Comparison of ENCODE assay signal across 1 cellular context in the genomic region with DNA sequence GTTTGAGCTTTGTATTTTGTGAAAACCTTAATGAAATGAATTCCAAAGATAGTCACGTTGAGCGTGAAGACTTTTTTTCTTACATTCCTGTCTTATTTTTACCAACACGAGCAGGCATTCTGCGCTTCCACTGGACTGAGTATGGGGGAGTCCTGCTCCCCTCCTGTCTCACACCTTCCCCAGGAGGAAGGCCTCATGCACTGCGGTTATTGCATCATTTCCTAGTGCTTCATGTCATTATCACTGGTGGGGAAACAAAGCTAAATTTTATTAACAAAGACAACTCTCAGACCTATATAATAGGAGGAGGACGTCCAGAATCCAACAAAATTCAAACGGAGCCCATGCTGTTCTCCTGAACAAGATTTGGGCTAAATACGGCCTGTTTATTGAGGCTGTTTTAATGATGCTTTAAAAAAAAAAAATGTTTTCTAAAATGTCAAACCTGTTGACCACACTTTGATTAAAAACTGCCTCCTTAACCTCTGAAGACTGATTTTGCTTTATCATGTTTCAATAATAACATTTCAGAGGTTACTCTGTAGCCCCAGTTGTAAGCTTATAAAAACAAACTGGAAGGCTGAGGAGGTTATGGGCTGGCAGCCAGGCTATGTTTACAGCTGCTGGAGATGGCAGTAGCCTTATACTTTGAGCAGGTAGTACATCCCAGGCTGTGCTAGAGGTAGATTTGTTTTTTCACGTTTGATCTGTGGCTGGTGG.
A peak's percentile ranks its signal among the peaks of the same experiment; 100 is the strongest.
TF ChIP-seq lines count a peak whose summit lies in the region.

No MANE protein-coding gene starts in this region.

TF ChIP-seq in K562, 482 proteins besides CTCF, POLR2A, EP300 and RAD21 (continued from another document):
- TF ChIP-seq, protein P1, sequence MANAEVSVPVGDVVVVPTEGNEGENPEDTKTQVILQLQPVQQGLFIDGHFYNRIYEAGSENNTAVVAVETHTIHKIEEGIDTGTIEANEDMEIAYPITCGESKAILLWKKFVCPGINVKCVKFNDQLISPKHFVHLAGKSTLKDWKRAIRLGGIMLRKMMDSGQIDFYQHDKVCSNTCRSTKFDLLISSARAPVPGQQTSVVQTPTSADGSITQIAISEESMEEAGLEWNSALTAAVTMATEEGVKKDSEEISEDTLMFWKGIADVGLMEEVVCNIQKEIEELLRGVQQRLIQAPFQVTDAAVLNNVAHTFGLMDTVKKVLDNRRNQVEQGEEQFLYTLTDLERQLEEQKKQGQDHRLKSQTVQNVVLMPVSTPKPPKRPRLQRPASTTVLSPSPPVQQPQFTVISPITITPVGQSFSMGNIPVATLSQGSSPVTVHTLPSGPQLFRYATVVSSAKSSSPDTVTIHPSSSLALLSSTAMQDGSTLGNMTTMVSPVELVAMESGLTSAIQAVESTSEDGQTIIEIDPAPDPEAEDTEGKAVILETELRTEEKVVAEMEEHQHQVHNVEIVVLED (CRISPR knock-in tag; IDR thresholded peaks at IDR 0.05) = 0 out of 2 replicates have a peak, but pooled peaks have one; percentile 15
- TF ChIP-seq GABPB1 (CRISPR knock-in tag; IDR thresholded peaks at IDR 0.05) = no peak
- peak; percentile 70 for TF ChIP-seq CEBPG (CRISPR knock-in tag; IDR thresholded peaks at IDR 0.05)
- peak; percentile 83 to 90 for TF ChIP-seq CEBPG (tag; conservative IDR thresholded peaks at IDR 0.05 in 1 of 2, IDR thresholded peaks at IDR 0.05 in 1 of 2)
- 0 out of 2 replicates have a peak, but pooled peaks have one; percentile 46 for TF ChIP-seq MECOM (CRISPR knock-in tag; IDR thresholded peaks at IDR 0.05)
- TF ChIP-seq HNRNPH1 (optimal IDR thresholded peaks at IDR 0.05; ENCODE audit: low read depth, low read length) = no peak
- no peak for TF ChIP-seq STAG1 (CRISPR knock-in tag; IDR thresholded peaks at IDR 0.05; ENCODE audit: borderline replicate concordance)
- TF ChIP-seq NR4A1 (CRISPR knock-in tag; IDR thresholded peaks at IDR 0.05) = no peak
- TF ChIP-seq NR4A1 (tag; IDR thresholded peaks at IDR 0.05) = no peak
- TF ChIP-seq ZNF263 (CRISPR knock-in tag; IDR thresholded peaks at IDR 0.05; ENCODE audit: borderline replicate concordance) = no peak
- peak; percentile 77 for TF ChIP-seq L3MBTL2 (IDR thresholded peaks at IDR 0.05)
- no peak for TF ChIP-seq RBM17 (IDR thresholded peaks at IDR 0.05; ENCODE audit: borderline replicate concordance, low read depth, low read length)
- no peak for TF ChIP-seq TEAD2 (tag; IDR thresholded peaks at IDR 0.05)
- no peak for TF ChIP-seq NEUROD1 (IDR thresholded peaks at IDR 0.05; ENCODE audit: borderline replicate concordance, low read depth, low read length, partially characterized antibody)
- TF ChIP-seq GABPA (tag; conservative IDR thresholded peaks at IDR 0.05; ENCODE audit: low read depth) = peak; percentile 22; the same call in 1 of the 2 replicates
- TF ChIP-seq MAZ (CRISPR knock-in tag; conservative IDR thresholded peaks at IDR 0.05 in 1 of 2, IDR thresholded peaks at IDR 0.05 in 1 of 2) = 0 out of 4 replicates have a peak, but pooled peaks of 1 of the 2 experiments have one; percentile 20
- TF ChIP-seq, protein P2, sequence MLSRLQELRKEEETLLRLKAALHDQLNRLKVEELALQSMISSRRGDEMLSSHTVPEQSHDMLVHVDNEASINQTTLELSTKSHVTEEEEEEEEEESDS (CRISPR knock-in tag; IDR thresholded peaks at IDR 0.05) = no peak
- TF ChIP-seq SETDB1 (IDR thresholded peaks at IDR 0.05; ENCODE audit: low read length) = no peak
- TF ChIP-seq CCNT2 (IDR thresholded peaks at IDR 0.05; ENCODE audit: borderline replicate concordance, extremely low read depth, insufficient read length, low read depth, low read length) = no peak
- peak; percentile 56; the same call in 1 of the 2 replicates for TF ChIP-seq ZSCAN32 (CRISPR knock-in tag; IDR thresholded peaks at IDR 0.05)
- 0 out of 2 replicates have a peak, but pooled peaks have one; percentile 39 for TF ChIP-seq HIVEP1 (CRISPR knock-in tag; IDR thresholded peaks at IDR 0.05)
- TF ChIP-seq KLF16 (IDR thresholded peaks at IDR 0.05) = no peak
- TF ChIP-seq TEAD4 (IDR thresholded peaks at IDR 0.05; ENCODE audit: low read length) = no peak
- no peak for TF ChIP-seq TEAD4 (CRISPR knock-in tag; IDR thresholded peaks at IDR 0.05; ENCODE audit: borderline replicate concordance)
- TF ChIP-seq, protein P3, sequence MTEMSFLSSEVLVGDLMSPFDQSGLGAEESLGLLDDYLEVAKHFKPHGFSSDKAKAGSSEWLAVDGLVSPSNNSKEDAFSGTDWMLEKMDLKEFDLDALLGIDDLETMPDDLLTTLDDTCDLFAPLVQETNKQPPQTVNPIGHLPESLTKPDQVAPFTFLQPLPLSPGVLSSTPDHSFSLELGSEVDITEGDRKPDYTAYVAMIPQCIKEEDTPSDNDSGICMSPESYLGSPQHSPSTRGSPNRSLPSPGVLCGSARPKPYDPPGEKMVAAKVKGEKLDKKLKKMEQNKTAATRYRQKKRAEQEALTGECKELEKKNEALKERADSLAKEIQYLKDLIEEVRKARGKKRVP (CRISPR knock-in tag; IDR thresholded peaks at IDR 0.05) = peak; percentile 78
- peak; percentile 68 for TF ChIP-seq SMAD4 (CRISPR knock-in tag; conservative IDR thresholded peaks at IDR 0.05)
- 0 out of 2 replicates have a peak, but pooled peaks have one; percentile 21 for TF ChIP-seq JUND (IDR thresholded peaks at IDR 0.05; ENCODE audit: borderline replicate concordance, low read depth, low read length)
- TF ChIP-seq JUND (tag; IDR thresholded peaks at IDR 0.05; ENCODE audit: borderline replicate concordance, low read depth, low read length) = no peak
- TF ChIP-seq ZNF589 (CRISPR knock-in tag; IDR thresholded peaks at IDR 0.05; ENCODE audit: low read depth) = peak; percentile 54; the same call in 1 of the 2 replicates
- peak; percentile 50; the same call in 1 of the 2 replicates for TF ChIP-seq ZNF584 (CRISPR knock-in tag; IDR thresholded peaks at IDR 0.05; ENCODE audit: low read depth)
- no peak for TF ChIP-seq CBX8 (IDR thresholded peaks at IDR 0.05; ENCODE audit: borderline replicate concordance, extremely low read depth, low read depth, low read length, poor library complexity, severe bottlenecking)
- peak; percentile 71; the same call in 1 of the 2 replicates for TF ChIP-seq DMBX1 (CRISPR knock-in tag; IDR thresholded peaks at IDR 0.05; ENCODE audit: borderline replicate concordance)
- TF ChIP-seq CXXC5 (CRISPR knock-in tag; IDR thresholded peaks at IDR 0.05) = peak; percentile 37; the same call in 1 of the 2 replicates
- no peak for TF ChIP-seq ZNF134 (CRISPR knock-in tag; conservative IDR thresholded peaks at IDR 0.05)
- TF ChIP-seq, protein P4, sequence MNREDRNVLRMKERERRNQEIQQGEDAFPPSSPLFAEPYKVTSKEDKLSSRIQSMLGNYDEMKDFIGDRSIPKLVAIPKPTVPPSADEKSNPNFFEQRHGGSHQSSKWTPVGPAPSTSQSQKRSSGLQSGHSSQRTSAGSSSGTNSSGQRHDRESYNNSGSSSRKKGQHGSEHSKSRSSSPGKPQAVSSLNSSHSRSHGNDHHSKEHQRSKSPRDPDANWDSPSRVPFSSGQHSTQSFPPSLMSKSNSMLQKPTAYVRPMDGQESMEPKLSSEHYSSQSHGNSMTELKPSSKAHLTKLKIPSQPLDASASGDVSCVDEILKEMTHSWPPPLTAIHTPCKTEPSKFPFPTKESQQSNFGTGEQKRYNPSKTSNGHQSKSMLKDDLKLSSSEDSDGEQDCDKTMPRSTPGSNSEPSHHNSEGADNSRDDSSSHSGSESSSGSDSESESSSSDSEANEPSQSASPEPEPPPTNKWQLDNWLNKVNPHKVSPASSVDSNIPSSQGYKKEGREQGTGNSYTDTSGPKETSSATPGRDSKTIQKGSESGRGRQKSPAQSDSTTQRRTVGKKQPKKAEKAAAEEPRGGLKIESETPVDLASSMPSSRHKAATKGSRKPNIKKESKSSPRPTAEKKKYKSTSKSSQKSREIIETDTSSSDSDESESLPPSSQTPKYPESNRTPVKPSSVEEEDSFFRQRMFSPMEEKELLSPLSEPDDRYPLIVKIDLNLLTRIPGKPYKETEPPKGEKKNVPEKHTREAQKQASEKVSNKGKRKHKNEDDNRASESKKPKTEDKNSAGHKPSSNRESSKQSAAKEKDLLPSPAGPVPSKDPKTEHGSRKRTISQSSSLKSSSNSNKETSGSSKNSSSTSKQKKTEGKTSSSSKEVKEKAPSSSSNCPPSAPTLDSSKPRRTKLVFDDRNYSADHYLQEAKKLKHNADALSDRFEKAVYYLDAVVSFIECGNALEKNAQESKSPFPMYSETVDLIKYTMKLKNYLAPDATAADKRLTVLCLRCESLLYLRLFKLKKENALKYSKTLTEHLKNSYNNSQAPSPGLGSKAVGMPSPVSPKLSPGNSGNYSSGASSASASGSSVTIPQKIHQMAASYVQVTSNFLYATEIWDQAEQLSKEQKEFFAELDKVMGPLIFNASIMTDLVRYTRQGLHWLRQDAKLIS (CRISPR knock-in tag; IDR thresholded peaks at IDR 0.05) = no peak
- TF ChIP-seq CEBPB (tag; IDR thresholded peaks at IDR 0.05) = peak; percentile 50; the same call in 1 of the 2 replicates
- TF ChIP-seq FOSL1 (tag; conservative IDR thresholded peaks at IDR 0.05) = no peak
- TF ChIP-seq, protein P5, sequence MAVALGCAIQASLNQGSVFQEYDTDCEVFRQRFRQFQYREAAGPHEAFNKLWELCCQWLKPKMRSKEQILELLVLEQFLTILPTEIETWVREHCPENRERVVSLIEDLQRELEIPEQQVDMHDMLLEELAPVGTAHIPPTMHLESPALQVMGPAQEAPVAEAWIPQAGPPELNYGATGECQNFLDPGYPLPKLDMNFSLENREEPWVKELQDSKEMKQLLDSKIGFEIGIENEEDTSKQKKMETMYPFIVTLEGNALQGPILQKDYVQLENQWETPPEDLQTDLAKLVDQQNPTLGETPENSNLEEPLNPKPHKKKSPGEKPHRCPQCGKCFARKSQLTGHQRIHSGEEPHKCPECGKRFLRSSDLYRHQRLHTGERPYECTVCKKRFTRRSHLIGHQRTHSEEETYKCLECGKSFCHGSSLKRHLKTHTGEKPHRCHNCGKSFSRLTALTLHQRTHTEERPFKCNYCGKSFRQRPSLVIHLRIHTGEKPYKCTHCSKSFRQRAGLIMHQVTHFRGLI (CRISPR knock-in tag; IDR thresholded peaks at IDR 0.05) = peak; percentile 70; the same call in 1 of the 2 replicates
TF ChIP-seq in K562: peak in this region for 20.
